13 cellular contexts compared by ENCODE assay signal in genomic region chr3:26963356-26963742, GRCh38.
DNase-seq lines count a peak whose midpoint lies in the region; ATAC-seq and TF ChIP-seq lines count a peak whose summit lies in the region.
"Had no signal": no experiment of that assay in that cellular context is flagged by ENCODE, and none has a peak within 500 bp of the region (broad histone marks: within the 10 kb centered on the region; RNA-seq: fewer than 3 reads in every experiment).

No MANE protein-coding gene starts in this region.

- H3K4me3 ChIP-seq in DOHH2 (ENCODE audit: low read length) (no peak overlapping the region), HAP-1 (no peak overlapping the region)
- no peak overlapping the region for H3K4me3 ChIP-seq in naive thymus-derived CD4-positive, alpha-beta T cell (ENCODE audit: low read length)

- H3K27me3 Mint-ChIP-seq in naive thymus-derived CD4-positive, alpha-beta T cell = no peaks in the 10 kb centered on the region
- H3K27me3 Mint-ChIP-seq: CD8-positive, alpha-beta memory T cell had no signal

- TF ChIP-seq CTCF in DOHH2 (IDR thresholded peaks at IDR 0.05; ENCODE audit: low read depth, low read length, poor library complexity, severe bottlenecking) = peak; percentile 12
- TF ChIP-seq CTCF in GM20000 (IDR thresholded peaks at IDR 0.05; ENCODE audit: extremely low read depth, missing control alignments) = no peak

- H3K9me3 Mint-ChIP-seq in naive thymus-derived CD4-positive, alpha-beta T cell = peaks cover 2 to 14% (median 5%) of the 10 kb centered on the region in 11 donors

- no peaks in the 10 kb centered on the region; the same call in 1 of the 2 replicates for H3K9me2 ChIP-seq in DOHH2 (replicated peaks; ENCODE audit: control insufficient read depth, low read length)

- POLR2A ChIA-PET in naive thymus-derived CD4-positive, alpha-beta T cell (lab: Charles Lee) = no interaction called here

- H3K27me3 ChIP-seq in DOHH2 (ENCODE audit: control insufficient read depth, low read length) (no peaks in the 10 kb centered on the region), HAP-1 (ENCODE audit: low read depth) (no peaks in the 10 kb centered on the region)
- H3K27me3 ChIP-seq in naive thymus-derived CD4-positive, alpha-beta T cell (ENCODE audit: control insufficient read depth in 2 of 2, insufficient read depth in 2 of 2, low read length in 2 of 2) = no peaks in the 10 kb centered on the region

- H3K4me1 ChIP-seq in DOHH2 (ENCODE audit: control insufficient read depth, low read length) (no peaks in the 10 kb centered on the region), HAP-1 (no peaks in the 10 kb centered on the region)
- H3K4me1 ChIP-seq in naive thymus-derived CD4-positive, alpha-beta T cell (ENCODE audit: control insufficient read depth in 2 of 2, insufficient read depth in 2 of 2, low read length in 2 of 2) = no peaks in the 10 kb centered on the region

- ATAC-seq in HG02885 (IDR thresholded peaks at IDR 0.05; ENCODE audit: poor library complexity, unreplicated experiment) (no peak), GM21390 (IDR thresholded peaks at IDR 0.05; ENCODE audit: unreplicated experiment) (no peak)
- no peak for ATAC-seq in naive thymus-derived CD4-positive, alpha-beta T cell

- H3K4me3 Mint-ChIP-seq in naive thymus-derived CD4-positive, alpha-beta T cell = no peak overlapping the region
- H3K4me3 Mint-ChIP-seq: CD8-positive, alpha-beta memory T cell; immature natural killer cell had no signal

- no peak overlapping the region for H3K4me2 ChIP-seq in DOHH2 (ENCODE audit: low read length)

- H3K36me3 ChIP-seq in DOHH2 (ENCODE audit: control insufficient read depth, low read length) (no peaks in the 10 kb centered on the region), HAP-1 (replicated peaks) (no peaks in the 10 kb centered on the region)
- no peaks in the 10 kb centered on the region for H3K36me3 ChIP-seq in naive thymus-derived CD4-positive, alpha-beta T cell (ENCODE audit: control insufficient read depth in 2 of 3, insufficient read depth in 3 of 3, low read length in 3 of 3)

- H3K4me1 Mint-ChIP-seq in naive thymus-derived CD4-positive, alpha-beta T cell = no peaks in the 10 kb centered on the region
- H3K4me1 Mint-ChIP-seq: CD8-positive, alpha-beta memory T cell; immature natural killer cell had no signal

- H4K20me1 ChIP-seq in DOHH2 (ENCODE audit: control insufficient read depth, insufficient read depth, low read depth, low read length) = no peaks in the 10 kb centered on the region

- H3K9me3 ChIP-seq in DOHH2 (ENCODE audit: control insufficient read depth, insufficient read depth, low read length) (no peaks in the 10 kb centered on the region), HAP-1 (no peaks in the 10 kb centered on the region)
- no peaks in the 10 kb centered on the region for H3K9me3 ChIP-seq in naive thymus-derived CD4-positive, alpha-beta T cell (ENCODE audit: control insufficient read depth in 2 of 3, low read length in 3 of 3)

- in situ Hi-C loops in HAP-1 (cut with MboI; ENCODE audit: low sequenced_read_pairs) = no loop called here

- intact Hi-C loops in naive thymus-derived CD4-positive, alpha-beta T cell (cut with micrococcal nuclease) = no loop called here

- no peaks in the 10 kb centered on the region for H3K79me2 ChIP-seq in DOHH2 (ENCODE audit: control insufficient read depth, low read length)

- DNase-seq in HAP-1 (ENCODE audit: low spot score in 2 of 2) (peak; percentile 15 to 66), RKO (ENCODE audit: low spot score) (peak; percentile 35), left kidney (ENCODE audit: low read depth, low spot score) (peak; percentile 15), GM20000 (ENCODE audit: low spot score) (no peak)
- DNase-seq in naive thymus-derived CD4-positive, alpha-beta T cell = no peak
- DNase-seq: CD8-positive, alpha-beta memory T cell; immature natural killer cell; NCI-H2029 treated with DMSO at 0.1 percent for 48 hours; SHP77; small intestine had no signal

- CTCF ChIA-PET in naive thymus-derived CD4-positive, alpha-beta T cell (lab: Charles Lee) = no interaction called here

- no peaks in the 10 kb centered on the region for H3F3A ChIP-seq in DOHH2 (ENCODE audit: control insufficient read depth, insufficient read depth)

- no peak overlapping the region for H3K27ac Mint-ChIP-seq in naive thymus-derived CD4-positive, alpha-beta T cell
- H3K27ac Mint-ChIP-seq: CD8-positive, alpha-beta memory T cell; immature natural killer cell had no signal

- no peak overlapping the region for H3K27ac ChIP-seq in DOHH2 (ENCODE audit: low read depth, low read length)
- H3K27ac ChIP-seq in naive thymus-derived CD4-positive, alpha-beta T cell (ENCODE audit: low read depth, low read length) = no peak overlapping the region

- no peaks in the 10 kb centered on the region for H3K36me3 Mint-ChIP-seq in naive thymus-derived CD4-positive, alpha-beta T cell
- H3K36me3 Mint-ChIP-seq: CD8-positive, alpha-beta memory T cell had no signal

Comparison
In these comparisons a context has a peak if more than half of its experiments do, and no peak if none do; other contexts are left out.
1. DNase-seq: peak in HAP-1 (2 of 2), RKO (single experiment) and left kidney (single experiment); none in GM20000 (single experiment) and naive thymus-derived CD4-positive, alpha-beta T cell (0 of 9).